8 cellular contexts compared by ENCODE assay signal in the genomic region with DNA sequence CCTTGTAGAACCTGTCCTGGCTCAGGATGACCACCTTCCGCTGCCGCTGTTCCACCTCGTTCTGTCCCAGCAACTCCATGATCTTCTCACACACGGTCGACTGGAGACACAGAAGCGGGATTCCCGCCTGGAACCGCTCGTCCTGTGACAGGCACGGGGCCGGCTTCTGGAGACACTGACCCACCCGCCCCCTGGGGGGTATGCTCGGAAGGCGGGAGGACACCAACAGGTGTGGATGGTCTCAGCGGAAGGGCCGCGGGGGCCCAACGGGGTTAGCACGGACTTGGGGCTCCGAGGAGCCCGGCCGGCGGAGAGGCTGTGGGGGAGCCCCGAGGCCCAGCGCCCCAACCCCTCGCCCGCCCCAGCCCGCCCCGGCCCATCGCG. TPM values are rescaled to one million over a fixed set of nuclear protein-coding genes. Genes with fewer than 3 reads are reported as not detected.
A peak's percentile ranks its signal among the peaks of the same experiment; 100 is the strongest.
DNase-seq lines count a peak whose midpoint lies in the region; ATAC-seq and TF ChIP-seq lines count a peak whose summit lies in the region.

No MANE protein-coding gene starts in this region.

- H3K27ac ChIP-seq in substantia nigra (ENCODE audit: low read depth, low read length, poor library complexity, severe bottlenecking) = peak overlapping the region; percentile 66

- H3K27ac Mint-ChIP-seq in MCF 10A (ENCODE audit: low read depth, unreplicated experiment) = no peak overlapping the region

- no peaks in the 10 kb centered on the region for H3K9me3 Mint-ChIP-seq in MCF 10A (ENCODE audit: unreplicated experiment)

- peaks cover 18% of the 10 kb centered on the region for H3K36me3 Mint-ChIP-seq in MCF 10A (ENCODE audit: insufficient read depth, unreplicated experiment)

- peak; percentile 26 for ATAC-seq in HG02588 (IDR thresholded peaks at IDR 0.05; ENCODE audit: unreplicated experiment)
- peak; percentile 46 for ATAC-seq in left lobe of liver

- H3K4me1 Mint-ChIP-seq in MCF 10A (ENCODE audit: insufficient read depth, unreplicated experiment) = no peaks in the 10 kb centered on the region

- no peak for TF ChIP-seq CTCF in MCF 10A (IDR thresholded peaks at IDR 0.05; ENCODE audit: unreplicated experiment)

- H3K27me3 Mint-ChIP-seq in MCF 10A (ENCODE audit: insufficient read depth, unreplicated experiment) = no peaks in the 10 kb centered on the region

- no TSS peak for BruUV-seq in MCF 10A (replicated peaks; lab: Mats Ljungman, UMichigan)

- DNase-seq in stimulated activated CD4-positive, alpha-beta T cell treated with anti-CD3 and anti-CD28 coated beads, Interleukin-12 subunit alpha, Interleukin-12 subunit beta, amount 100 ng/mL, for 4 hours = peak; percentile 16
- DNase-seq in stimulated activated CD4-positive, alpha-beta T cell treated with anti-CD3 and anti-CD28 coated beads, Interleukin-4, amount 100 ng/mL, for 4 hours = no peak
- DNase-seq in NCI-H2227 treated with DMSO at 0.1 percent for 48 hours (lab: John Stamatoyannopoulos, UW) = peak; percentile 1
- peak; percentile 21 for DNase-seq in MCF 10A (ENCODE audit: unreplicated experiment)
- peak; percentile 65 for DNase-seq in left lobe of liver (ENCODE audit: low spot score)
- peak in 10 of 49 donors; percentile 13 to 55 (median 25) for DNase-seq in substantia nigra (lab: John Stamatoyannopoulos, UW)
- no peak for DNase-seq in medulla oblongata (ENCODE audit: extremely low spot score)

- intact Hi-C loops in MCF 10A (cut with micrococcal nuclease) = no loop called here

- H3K4me3 Mint-ChIP-seq in MCF 10A (ENCODE audit: unreplicated experiment) = peak overlapping the region; percentile 73

- CTCF ChIA-PET in MCF 10A (lab: Yijun Ruan, JAX) = interaction anchor here (0.7 to 0.9 kb wide), 2 partner anchors 42 to 1956 kb away, joined by 3 to 4 read pairs; no protein-coding TSS in a partner anchor

- POLR2A ChIA-PET in MCF 10A (lab: Yijun Ruan, JAX) = interaction anchor here (0.6 to 1.0 kb wide), 3 partner anchors 11 to 229 kb away, joined by 3 read pairs; no protein-coding TSS in a partner anchor

RNA-seq across cellular contexts. Expression of gene UCK1, which starts 0.5 kb away (rescaled TPM):
- total RNA-seq in MCF 10A (2022) (20.0 and 22.7 TPM in 2 replicates), left lobe of liver (40.2 TPM)

RNA-seq across cellular contexts. Expression of gene PRRT1B, which starts 14.8 kb away (rescaled TPM):
- total RNA-seq in MCF 10A (2022) (not detected in 2 replicates), left lobe of liver (8.5 TPM)

RNA-seq across cellular contexts. Expression of gene POMT1, which starts 27.8 kb away (rescaled TPM):
- total RNA-seq in MCF 10A (2022) (19.7 and 24.5 TPM in 2 replicates), left lobe of liver (14.4 TPM)

Comparison
In these comparisons a context has a peak if more than half of its experiments do, and no peak if none do; other contexts are left out.
1. DNase-seq: peak in stimulated activated CD4-positive, alpha-beta T cell treated with anti-CD3 and anti-CD28 coated beads, Interleukin-12 subunit alpha, Interleukin-12 subunit beta, amount 100 ng/mL, for 4 hours (single experiment), NCI-H2227 treated with DMSO at 0.1 percent for 48 hours (single experiment), MCF 10A (single experiment) and left lobe of liver (single experiment); none in stimulated activated CD4-positive, alpha-beta T cell treated with anti-CD3 and anti-CD28 coated beads, Interleukin-4, amount 100 ng/mL, for 4 hours (0 of 2) and medulla oblongata (single experiment).